Comparison of ENCODE assay signal across 14 cellular contexts in the genomic region with DNA sequence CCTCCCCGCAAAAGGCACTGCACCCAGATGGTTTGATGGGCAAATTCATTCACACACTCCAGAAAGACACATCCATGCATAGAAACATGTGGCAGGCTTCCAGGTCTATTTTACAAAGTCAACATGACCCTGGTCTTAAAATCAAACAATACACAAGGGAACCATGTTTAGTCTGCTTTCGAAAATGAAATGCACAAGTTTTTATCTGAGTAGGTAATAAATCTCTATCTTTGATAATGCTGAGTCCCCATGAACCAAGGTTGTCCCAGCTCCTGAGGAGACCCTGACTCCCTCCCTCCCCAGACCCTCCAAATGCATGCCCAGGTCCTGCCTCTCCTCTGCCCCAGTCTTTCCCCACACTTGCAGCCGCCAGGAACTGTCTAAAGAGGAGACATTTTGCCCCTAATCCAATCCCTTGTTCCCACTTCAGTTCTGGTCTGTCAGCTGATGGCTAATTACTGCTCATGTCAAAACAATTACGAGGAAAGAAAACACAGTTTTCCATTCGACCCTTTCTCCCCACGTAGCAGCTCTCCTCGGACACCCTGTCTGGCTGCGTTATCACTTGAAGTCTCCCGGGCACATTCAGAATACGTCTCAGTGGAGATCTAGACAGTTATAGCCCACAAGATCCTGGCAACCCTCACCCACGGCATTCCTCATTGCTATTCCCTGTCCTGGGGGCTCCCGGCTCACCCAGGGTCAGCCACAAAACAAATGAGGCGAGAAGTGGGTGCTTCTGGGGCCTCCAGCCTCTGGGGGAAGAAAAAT.
DNase-seq lines count a peak whose midpoint lies in the region; ATAC-seq and TF ChIP-seq lines count a peak whose summit lies in the region.
"Had no signal": no experiment of that assay in that cellular context is flagged by ENCODE, and none has a peak within 500 bp of the region (broad histone marks: within the 10 kb centered on the region; RNA-seq: fewer than 3 reads in every experiment).

No MANE protein-coding gene starts in this region.

- intact Hi-C loops in left ventricle myocardium inferior (cut with micrococcal nuclease) (no loop called here), Right ventricle myocardium superior (cut with DNase I) (no loop called here), right cardiac atrium (cut with DNase I) (no loop called here), vagina (cut with DNase I) (no loop called here), PC-3 (cut with micrococcal nuclease) (no loop called here)

- no peaks in the 10 kb centered on the region for H3K9me3 ChIP-seq in left ventricle myocardium inferior (replicated peaks)
- H3K9me3 ChIP-seq in right cardiac atrium (ENCODE audit: control insufficient read depth, low read length), result no peaks in the 10 kb centered on the region
- no peaks in the 10 kb centered on the region for H3K9me3 ChIP-seq in vagina
- no peaks in the 10 kb centered on the region for H3K9me3 ChIP-seq in PC-3 (ENCODE audit: low read length)
- H3K9me3 ChIP-seq: ascending aorta had no signal

- H3K4me1 ChIP-seq in left ventricle myocardium inferior, result peaks cover 69% of the 10 kb centered on the region
- H3K4me1 ChIP-seq in right cardiac atrium (ENCODE audit: control insufficient read depth, insufficient read depth, low read length), result peaks cover 9% of the 10 kb centered on the region
- H3K4me1 ChIP-seq in vagina, result peaks cover 25% of the 10 kb centered on the region
- H3K4me1 ChIP-seq in PC-3 (ENCODE audit: insufficient read depth, low read length), result no peaks in the 10 kb centered on the region
- H3K4me1 ChIP-seq: ascending aorta had no signal

- no peak for TF ChIP-seq POLR2A in vagina (IDR thresholded peaks at IDR 0.05)

- POLR2A ChIA-PET in PC-3 (lab: Charles Lee; ENCODE audit: unreplicated experiment), result no interaction called here

- no TSS peak for BruUV-seq in PC-3 (replicated peaks; lab: Mats Ljungman, UMichigan)

- H3K4me2 ChIP-seq in PC-3 (ENCODE audit: low read length), result no peak overlapping the region

- peaks cover 25% of the 10 kb centered on the region for H3K4me1 Mint-ChIP-seq in osteocyte (ENCODE audit: unreplicated experiment)

- H3F3A ChIP-seq in PC-3 (ENCODE audit: low read length, unreplicated experiment), result no peaks in the 10 kb centered on the region

- peaks cover 6% of the 10 kb centered on the region for H3K27me3 Mint-ChIP-seq in osteocyte (ENCODE audit: unreplicated experiment)

- H3K36me3 ChIP-seq in left ventricle myocardium inferior (no peaks in the 10 kb centered on the region), vagina (no peaks in the 10 kb centered on the region), PC-3 (ENCODE audit: low read depth, low read length) (no peaks in the 10 kb centered on the region)
- H3K36me3 ChIP-seq: ascending aorta had no signal

- H3K79me2 ChIP-seq in PC-3 (ENCODE audit: low read length), result no peaks in the 10 kb centered on the region

- H4K20me1 ChIP-seq in PC-3 (ENCODE audit: low read length), result no peaks in the 10 kb centered on the region

- H3K9ac ChIP-seq in PC-3 (ENCODE audit: low read length), result no peak overlapping the region

- no peaks in the 10 kb centered on the region for H3K9me3 Mint-ChIP-seq in osteocyte (ENCODE audit: unreplicated experiment)
- H3K9me3 Mint-ChIP-seq: activated T-helper 2 cell treated with anti-CD3 and anti-CD28 coated beads, Interferon-gamma antibody, Interleukin-2, Interleukin-4, amounts not matched to agents 10 μg/mL and 5 μg/mL and 100 μg/mL, durations not matched to agents 14 hours and 24 hours and 36 hours had no signal

- no peak for TF ChIP-seq CTCF in left ventricle myocardium inferior (IDR thresholded peaks at IDR 0.05; ENCODE audit: borderline replicate concordance)
- TF ChIP-seq CTCF in osteocyte (IDR thresholded peaks at IDR 0.05), result no peak
- no peak for TF ChIP-seq CTCF in vagina (IDR thresholded peaks at IDR 0.05)
- TF ChIP-seq CTCF in PC-3 (conservative IDR thresholded peaks at IDR 0.05; ENCODE audit: low read depth, low read length), result no peak

- H3K4me3 ChIP-seq in left ventricle myocardium inferior (no peak overlapping the region), right cardiac atrium (ENCODE audit: low read length) (no peak overlapping the region), vagina (no peak overlapping the region), PC-3 (ENCODE audit: low read length) (no peak overlapping the region)
- H3K4me3 ChIP-seq: ascending aorta had no signal

- ATAC-seq in Right ventricle myocardium superior (ENCODE audit: poor library complexity) (no peak), right cardiac atrium (no peak), PC-3 (no peak)

- no peaks in the 10 kb centered on the region for H3K36me3 Mint-ChIP-seq in osteocyte (ENCODE audit: unreplicated experiment)

- CTCF ChIA-PET in PC-3 (lab: Charles Lee), result no interaction called here

- H3K27me3 ChIP-seq in left ventricle myocardium inferior (ENCODE audit: low read depth), result no peaks in the 10 kb centered on the region
- no peaks in the 10 kb centered on the region for H3K27me3 ChIP-seq in right cardiac atrium (ENCODE audit: control insufficient read depth, insufficient read depth)
- H3K27me3 ChIP-seq in vagina, result no peaks in the 10 kb centered on the region
- peaks cover 49% of the 10 kb centered on the region for H3K27me3 ChIP-seq in PC-3 (ENCODE audit: low read length)
- H3K27me3 ChIP-seq: ascending aorta had no signal

- H3K27ac ChIP-seq in left ventricle myocardium inferior (replicated peaks) (peak overlapping the region; percentile 52), right cardiac atrium (ENCODE audit: low read length) (peak overlapping the region; percentile 77), vagina (peak overlapping the region; percentile 42), PC-3 (ENCODE audit: low read length) (no peak overlapping the region)
- H3K27ac ChIP-seq: ascending aorta had no signal

- no peak overlapping the region for H2AFZ ChIP-seq in PC-3 (ENCODE audit: low read length)

- no peaks in the 10 kb centered on the region for H3K9me2 ChIP-seq in PC-3 (replicated peaks; ENCODE audit: low read length)

- 32% methylated on average over 13 of the region's 13 CpGs for WGBS in right cardiac atrium

- no peak overlapping the region for H3K4me3 Mint-ChIP-seq in osteocyte (ENCODE audit: unreplicated experiment)

- no peak for DNase-seq in left ventricle myocardium inferior
- DNase-seq in Right ventricle myocardium superior, result no peak
- no peak for DNase-seq in right cardiac atrium
- DNase-seq in osteocyte (ENCODE audit: extremely low spot score, unreplicated experiment), result no peak
- DNase-seq in vagina (ENCODE audit: extremely low spot score in 2 of 2), result no peak
- DNase-seq in NOMO-1 treated with DMSO at 0.1 percent for 48 hours (lab: John Stamatoyannopoulos, UW; ENCODE audit: unreplicated experiment), result no peak
- no peak for DNase-seq in NAMALWA (ENCODE audit: low spot score)
- no peak for DNase-seq in PC-3
- DNase-seq: foreskin fibroblast, GF-D8, midbrain had no signal

- peak overlapping the region; percentile 33 for H3K27ac Mint-ChIP-seq in osteocyte (ENCODE audit: unreplicated experiment)
- H3K27ac Mint-ChIP-seq: activated T-helper 2 cell treated with anti-CD3 and anti-CD28 coated beads, Interferon-gamma antibody, Interleukin-2, Interleukin-4, amounts not matched to agents 10 μg/mL and 5 μg/mL and 100 μg/mL, durations not matched to agents 14 hours and 24 hours and 36 hours; progenitor cell of endocrine pancreas had no signal
